Comparison of ENCODE assay signal across 29 cellular contexts in genomic region chr4:137599766-137600165, GRCh38.
"Had no signal": no experiment of that assay in that cellular context is flagged by ENCODE, and none has a peak within 500 bp of the region (broad histone marks: within the 10 kb centered on the region; RNA-seq: fewer than 3 reads in every experiment).

No MANE protein-coding gene starts in this region.

- H3K27ac ChIP-seq: ascending aorta, cardiac muscle cell, coronary artery, dorsolateral prefrontal cortex, esophagus muscularis mucosa, left lung, lower lobe of right lung, ovary, right lobe of liver, thoracic aorta, WERI-Rb-1 had no signal

- H3K9me3 Mint-ChIP-seq: activated CD4-positive, alpha-beta T cell treated with anti-CD3 and anti-CD28 coated beads, Interleukin-2, amount 10 ng/mL, durations not matched to agents 24 days and 14 days; activated naive CD4-positive, alpha-beta T cell treated with anti-CD3 and anti-CD28 coated beads for 36 hours; activated naive CD8-positive, alpha-beta T cell treated with anti-CD3 and anti-CD28 coated beads, Interleukin-2, amount 10 ng/mL, durations not matched to agents 7 days and 5 days; activated T-helper 1 cell treated with anti-CD3 and anti-CD28 coated beads, Interleukin-12 subunit alpha, Interleukin-12 subunit beta, Interleukin-2, Interleukin-4 antibody, amounts not matched to agents 30 ng/mL and 10 ng/mL and 1 ng/mL, durations not matched to agents 14 hours and 24 hours and 36 hours had no signal

- H3K4me3 ChIP-seq: ascending aorta, cardiac muscle cell, coronary artery, dorsolateral prefrontal cortex, esophagus muscularis mucosa, left lung, lower lobe of right lung, ovary, right lobe of liver, thoracic aorta had no signal

- DNase-seq: activated CD4-positive, alpha-beta memory T cell treated with anti-CD3 and anti-CD28 coated beads for 36 hours; activated CD4-positive, alpha-beta T cell treated with anti-CD3 and anti-CD28 coated beads, Interleukin-2, amount 10 ng/mL, durations not matched to agents 24 days and 14 days; activated CD8-positive, alpha-beta memory T cell treated with anti-CD3 and anti-CD28 coated beads, Interleukin-2, amount 50 U/mL, for 4 hours; activated effector memory CD4-positive, alpha-beta T cell treated with anti-CD3 and anti-CD28 coated beads, Interleukin-2, amount 50 U/mL, for 16 hours; activated naive CD4-positive, alpha-beta T cell treated with anti-CD3 and anti-CD28 coated beads for 36 hours; activated naive CD8-positive, alpha-beta T cell treated with anti-CD3 and anti-CD28 coated beads, Interleukin-2, amount 10 ng/mL, durations not matched to agents 7 days and 5 days; activated T-cell treated with anti-CD3 and anti-CD28 coated beads, Interleukin-2, amount 50 U/mL, for 1 hour; dorsolateral prefrontal cortex; left lung; lower lobe of right lung; mesenchymal stem cell; ovary; right lobe of liver; stimulated activated CD4-positive, alpha-beta T cell treated with anti-CD3 and anti-CD28 coated beads, Interleukin-12 subunit alpha, Interleukin-12 subunit beta, amount 100 ng/mL, for 4 hours; stimulated activated CD4-positive, alpha-beta T cell treated with anti-CD3 and anti-CD28 coated beads, Interleukin-4, amount 100 ng/mL, for 1 hour; stimulated activated naive CD8-positive, alpha-beta T cell treated with anti-CD3 and anti-CD28 coated beads, Interleukin-15, Interleukin-2, amounts not matched to agents 100 U/mL and 50 U/mL, for 24 hours; T1000; trophoblast cell; WERI-Rb-1 had no signal

- ATAC-seq: activated CD4-positive, CD25-positive, alpha-beta regulatory T cell treated with anti-CD3 and anti-CD28 coated beads, Interleukin-2, amount 50 U/mL, for 24 hours; left lung; lower lobe of right lung; natural killer cell treated with Interleukin-12 subunit alpha and Interleukin-12 subunit beta and Interleukin-15 and Interleukin-18, amount 100 ng/mL, for 72 hours; right lobe of liver; stimulated activated naive CD8-positive, alpha-beta T cell treated with anti-CD3 and anti-CD28 coated beads, Interleukin-15, Interleukin-2, amounts not matched to agents 100 U/mL and 50 U/mL, for 24 hours had no signal

- H3K36me3 ChIP-seq: ascending aorta, cardiac muscle cell, esophagus muscularis mucosa, left lung, lower lobe of right lung, ovary, right lobe of liver, thoracic aorta, WERI-Rb-1 had no signal

- H3K4me1 Mint-ChIP-seq: activated CD4-positive, alpha-beta T cell treated with anti-CD3 and anti-CD28 coated beads, Interleukin-2, amount 10 ng/mL, durations not matched to agents 24 days and 14 days; activated naive CD8-positive, alpha-beta T cell treated with anti-CD3 and anti-CD28 coated beads, Interleukin-2, amount 10 ng/mL, durations not matched to agents 7 days and 5 days had no signal

- H3K36me3 Mint-ChIP-seq: activated CD4-positive, alpha-beta memory T cell treated with anti-CD3 and anti-CD28 coated beads for 36 hours; activated naive CD8-positive, alpha-beta T cell treated with anti-CD3 and anti-CD28 coated beads, Interleukin-2, amount 10 ng/mL, durations not matched to agents 7 days and 5 days; brain; natural killer cell treated with Interleukin-12 subunit alpha and Interleukin-12 subunit beta and Interleukin-15 and Interleukin-18, amount 100 ng/mL, for 72 hours had no signal

- H3K4me1 ChIP-seq: ascending aorta, left lung, lower lobe of right lung had no signal

- H3K27me3 ChIP-seq: ascending aorta, cardiac muscle cell, esophagus muscularis mucosa, left lung, ovary, right lobe of liver had no signal

- H3K9me3 ChIP-seq: ascending aorta, esophagus muscularis mucosa, lower lobe of right lung, ovary, right lobe of liver, thoracic aorta had no signal

- H3K27me3 Mint-ChIP-seq: activated CD4-positive, alpha-beta memory T cell treated with anti-CD3 and anti-CD28 coated beads for 36 hours; activated CD4-positive, alpha-beta T cell treated with anti-CD3 and anti-CD28 coated beads, Interleukin-2, amount 10 ng/mL, durations not matched to agents 24 days and 14 days; activated naive CD8-positive, alpha-beta T cell treated with anti-CD3 and anti-CD28 coated beads, Interleukin-2, amount 10 ng/mL, durations not matched to agents 7 days and 5 days; brain; natural killer cell treated with Interleukin-12 subunit alpha and Interleukin-12 subunit beta and Interleukin-15 and Interleukin-18, amount 100 ng/mL, for 72 hours; progenitor cell of endocrine pancreas had no signal

- H3K27ac Mint-ChIP-seq: activated CD4-positive, alpha-beta memory T cell treated with anti-CD3 and anti-CD28 coated beads for 36 hours; activated CD4-positive, alpha-beta T cell treated with anti-CD3 and anti-CD28 coated beads, Interleukin-2, amount 10 ng/mL, durations not matched to agents 24 days and 14 days; activated naive CD4-positive, alpha-beta T cell treated with anti-CD3 and anti-CD28 coated beads for 36 hours; activated naive CD8-positive, alpha-beta T cell treated with anti-CD3 and anti-CD28 coated beads, Interleukin-2, amount 10 ng/mL, durations not matched to agents 7 days and 5 days; activated T-helper 1 cell treated with anti-CD3 and anti-CD28 coated beads, Interleukin-12 subunit alpha, Interleukin-12 subunit beta, Interleukin-2, Interleukin-4 antibody, amounts not matched to agents 30 ng/mL and 10 ng/mL and 1 ng/mL, durations not matched to agents 14 hours and 24 hours and 36 hours; natural killer cell treated with Interleukin-12 subunit alpha and Interleukin-12 subunit beta and Interleukin-15 and Interleukin-18, amount 100 ng/mL, for 72 hours; progenitor cell of endocrine pancreas had no signal

- H3K4me3 Mint-ChIP-seq: activated CD4-positive, alpha-beta memory T cell treated with anti-CD3 and anti-CD28 coated beads for 36 hours; activated CD4-positive, alpha-beta T cell treated with anti-CD3 and anti-CD28 coated beads, Interleukin-2, amount 10 ng/mL, durations not matched to agents 24 days and 14 days; activated naive CD4-positive, alpha-beta T cell treated with anti-CD3 and anti-CD28 coated beads for 36 hours; activated naive CD8-positive, alpha-beta T cell treated with anti-CD3 and anti-CD28 coated beads, Interleukin-2, amount 10 ng/mL, durations not matched to agents 7 days and 5 days; activated T-helper 1 cell treated with anti-CD3 and anti-CD28 coated beads, Interleukin-12 subunit alpha, Interleukin-12 subunit beta, Interleukin-2, Interleukin-4 antibody, amounts not matched to agents 30 ng/mL and 10 ng/mL and 1 ng/mL, durations not matched to agents 14 hours and 24 hours and 36 hours; natural killer cell treated with Interleukin-12 subunit alpha and Interleukin-12 subunit beta and Interleukin-15 and Interleukin-18, amount 100 ng/mL, for 72 hours had no signal
